8 cellular contexts compared by ENCODE assay signal in genomic region chr6:31497595-31498476, GRCh38. TPM values are rescaled to one million over a fixed set of nuclear protein-coding genes. Genes with fewer than 3 reads are reported as not detected.
DNase-seq lines count a peak whose midpoint lies in the region; ATAC-seq lines count a peak whose summit lies in the region.

Gene MICB (plus strand): TSS chr6:31498145. CDS start chr6:31498194, 49 bp downstream.

- no peaks in the 10 kb centered on the region for H3K27me3 ChIP-seq in NT2/D1 (ENCODE audit: insufficient read depth, insufficient read length)

- H3K4me1 ChIP-seq in NT2/D1 (ENCODE audit: insufficient read depth, insufficient read length), result no peaks in the 10 kb centered on the region

- H3K9ac ChIP-seq in NT2/D1 (ENCODE audit: insufficient read length, low read depth), result peak within 1 kb of the TSS; percentile 74

- H3K9me3 ChIP-seq in NT2/D1 (ENCODE audit: insufficient read depth, low read length), result no peaks in the 10 kb centered on the region

- H3K36me3 ChIP-seq in NT2/D1 (ENCODE audit: insufficient read depth, insufficient read length, low read length), result no peaks in the 10 kb centered on the region

- peak within 1 kb of the TSS; percentile 59 for H3K4me3 ChIP-seq in NT2/D1 (ENCODE audit: insufficient read length, low read depth)

- ATAC-seq in HG03103 (IDR thresholded peaks at IDR 0.05; ENCODE audit: low read depth, unreplicated experiment), result peak; percentile 45
- peak; percentile 51 for ATAC-seq in esophagus mucosa

- DNase-seq in NCI-H1417 (lab: John Stamatoyannopoulos, UW) (peak in 2 of 3 experiments; percentile 56 to 73), NCI-H1417 treated with DMSO at 0.1 percent for 48 hours (lab: John Stamatoyannopoulos, UW) (no peak), NT2/D1 (ENCODE audit: low read depth, low spot score) (peak; percentile 51), myocyte (ENCODE audit: low read depth) (peak; percentile 74)
- peak; percentile 84 for DNase-seq in activated T-cell treated with anti-CD3 and anti-CD28 coated beads, Interleukin-2, amount 50 U/mL, for 1 hour
- peak; percentile 70 to 83 for DNase-seq in stimulated activated CD8-positive, alpha-beta memory T cell treated with anti-CD3 and anti-CD28 coated beads, Interleukin-7, amount 100 ng/mL, for 48 hours (ENCODE audit: extremely low read depth in 1 of 2, low read depth in 1 of 2)

RNA-seq across cellular contexts. Expression of gene MICB, which starts in this region (rescaled TPM):
- total RNA-seq in esophagus mucosa (0.92 TPM), myocyte (2.1 and 2.9 TPM in 2 replicates)
- 4.2 TPM for polyA plus RNA-seq in myocyte (2012)

Comparison
In these comparisons a context has a peak if more than half of its experiments do, and no peak if none do; other contexts are left out.
1. Peak in ATAC-seq in esophagus mucosa; RNA of the gene not detected or under 1 TPM.